In genomic region chr6:13850690-13851089, GRCh38 we compare ENCODE assay signal across 6 cellular contexts. TPM values are rescaled to one million over a fixed set of nuclear protein-coding genes. Genes with fewer than 3 reads are reported as not detected.
DNase-seq lines count a peak whose midpoint lies in the region; ATAC-seq and TF ChIP-seq lines count a peak whose summit lies in the region.
"Not testable (repeated sequence)": the region's sequence is repeated elsewhere in the genome, so short reads cannot be mapped to it uniquely, and the experiment has no call there.

No MANE protein-coding gene starts in this region.

- H3K4me3 ChIP-seq in GM23338, neural progenitor cell: not testable (repeated sequence)

- not testable (repeated sequence) for H4K20me1 ChIP-seq in GM23338 (replicated peaks; ENCODE audit: insufficient read depth); neural progenitor cell (ENCODE audit: low read depth)

- not testable (repeated sequence) for H3K79me2 ChIP-seq in GM23338 (replicated peaks; ENCODE audit: insufficient read depth); neural progenitor cell (ENCODE audit: low read depth)

- H3K27me3 ChIP-seq in GM23338 (ENCODE audit: insufficient read depth); neural progenitor cell: not testable (repeated sequence)

- not testable (repeated sequence) for H3K27ac Mint-ChIP-seq in GM23338; activated CD4-positive, alpha-beta T cell treated with anti-CD3 and anti-CD28 coated beads for 36 hours; neural progenitor cell

- CTCF ChIA-PET in activated CD4-positive, alpha-beta T cell treated with anti-CD3 and anti-CD28 coated beads for 36 hours (lab: Charles Lee): interaction anchor here (0.6 kb wide), 1 partner anchor 42 kb away, joined by 3 read pairs; no protein-coding TSS in a partner anchor

- POLR2A ChIA-PET in activated CD4-positive, alpha-beta T cell treated with anti-CD3 and anti-CD28 coated beads for 36 hours (lab: Charles Lee): not testable (repeated sequence)

- not testable (repeated sequence) for H3K4me2 ChIP-seq in GM23338, neural progenitor cell

- H3K36me3 Mint-ChIP-seq in GM23338 (ENCODE audit: low read depth); activated CD4-positive, alpha-beta T cell treated with anti-CD3 and anti-CD28 coated beads for 36 hours (ENCODE audit: low read depth); neural progenitor cell: not testable (repeated sequence)

- not testable (repeated sequence) for H3K9me2 ChIP-seq in GM23338 (ENCODE audit: insufficient read depth)

- not testable (repeated sequence) for ATAC-seq in GM23338; activated CD4-positive, alpha-beta T cell treated with anti-CD3 and anti-CD28 coated beads for 36 hours
- ATAC-seq in stimulated activated naive CD8-positive, alpha-beta T cell treated with anti-CD3 and anti-CD28 coated beads, Interleukin-15, Interleukin-2, amounts not matched to agents 100 U/mL and 50 U/mL, for 24 hours: peak; percentile 68

- H2AFZ ChIP-seq in GM23338 (peak overlapping the region; percentile 85), neural progenitor cell (replicated peaks) (peak overlapping the region; percentile 71)

- H3K4me3 Mint-ChIP-seq in GM23338; activated CD4-positive, alpha-beta T cell treated with anti-CD3 and anti-CD28 coated beads for 36 hours; neural progenitor cell: not testable (repeated sequence)

- intact Hi-C loops in activated CD4-positive, alpha-beta T cell treated with anti-CD3 and anti-CD28 coated beads for 36 hours (cut with DNase I, micrococcal nuclease): not testable (repeated sequence)

- H3K36me3 ChIP-seq in GM23338 (ENCODE audit: insufficient read depth); neural progenitor cell: not testable (repeated sequence)

- H3K4me1 ChIP-seq in GM23338 (ENCODE audit: insufficient read depth) (peaks cover 19% of the 10 kb centered on the region), neural progenitor cell (peaks cover 28% of the 10 kb centered on the region)

- H3K9me3 ChIP-seq in neural progenitor cell (ENCODE audit: low read depth): not testable (repeated sequence)

- H3K9ac ChIP-seq in neural progenitor cell: not testable (repeated sequence)

- not testable (repeated sequence) for H3K27ac ChIP-seq in GM23338 (ENCODE audit: low read depth)
- peak overlapping the region; percentile 62 for H3K27ac ChIP-seq in neural progenitor cell

- not testable (repeated sequence) for H3F3A ChIP-seq in GM23338 (replicated peaks; ENCODE audit: low read depth)
- peaks cover 22% of the 10 kb centered on the region for H3F3A ChIP-seq in neural progenitor cell (ENCODE audit: low read depth)

- not testable (repeated sequence) for DNase-seq in GM23338 (ENCODE audit: low spot score); neural progenitor cell (ENCODE audit: low spot score); stimulated activated naive CD8-positive, alpha-beta T cell treated with anti-CD3 and anti-CD28 coated beads, Interleukin-15, Interleukin-2, amounts not matched to agents 100 U/mL and 50 U/mL, for 24 hours
- DNase-seq in MV-4-11 (lab: John Stamatoyannopoulos, UW): peak; percentile 50
- peak; percentile 27 for DNase-seq in activated CD4-positive, alpha-beta T cell treated with anti-CD3 and anti-CD28 coated beads for 36 hours
- DNase-seq in activated CD8-positive, alpha-beta memory T cell treated with anti-CD3 and anti-CD28 coated beads for 24 hours: peak; percentile 33

- H3K9me3 Mint-ChIP-seq in GM23338; activated CD4-positive, alpha-beta T cell treated with anti-CD3 and anti-CD28 coated beads for 36 hours (ENCODE audit: low read depth); neural progenitor cell: not testable (repeated sequence)

- H3K4me1 Mint-ChIP-seq in GM23338 (peaks cover 22% of the 10 kb centered on the region), neural progenitor cell (peaks cover 25% of the 10 kb centered on the region)
- H3K4me1 Mint-ChIP-seq in activated CD4-positive, alpha-beta T cell treated with anti-CD3 and anti-CD28 coated beads for 36 hours: not testable (repeated sequence)

- H3K27me3 Mint-ChIP-seq in GM23338 (ENCODE audit: insufficient read depth, low read depth, poor library complexity); activated CD4-positive, alpha-beta T cell treated with anti-CD3 and anti-CD28 coated beads for 36 hours; neural progenitor cell (ENCODE audit: insufficient read depth, low read depth): not testable (repeated sequence)

- TF ChIP-seq CTCF in GM23338 (conservative IDR thresholded peaks at IDR 0.05; ENCODE audit: low read depth in 2 of 2); neural progenitor cell (IDR thresholded peaks at IDR 0.05): not testable (repeated sequence)

RNA-seq across cellular contexts. Expression of gene MCUR1, which starts 36.3 kb away (rescaled TPM):
- 20.3 and 21.0 TPM in 2 replicates for total RNA-seq in GM23338 (2014; rRNA removed; shearing (Covaris generic))
- 63.5 and 65.3 TPM in 2 replicates for polyA plus RNA-seq in GM23338 (2016; fragmentation: Nextera tagmentation; extraction: Ambion mirVana)
- total RNA-seq in activated CD4-positive, alpha-beta T cell treated with anti-CD3 and anti-CD28 coated beads for 36 hours: 10 to 100 TPM; 37.9 to 59.3 TPM
- total RNA-seq in neural progenitor cell (ENCODE audit: low replicate concordance): 15.9 and 16.2 TPM in 2 replicates
